8 cellular contexts compared by ENCODE assay signal in genomic region chr1:39738622-39739366, GRCh38. TPM values are rescaled to one million over a fixed set of nuclear protein-coding genes. Genes with fewer than 3 reads are reported as not detected.
A peak's percentile ranks its signal among the peaks of the same experiment; 100 is the strongest.
DNase-seq lines count a peak whose midpoint lies in the region; ATAC-seq and TF ChIP-seq lines count a peak whose summit lies in the region.

TSS of gene PPIE (plus strand) at chr1:39738882. CDS start at chr1:39738901, 19 bp downstream.

- H3K9me3 ChIP-seq in hepatocyte (ENCODE audit: low read depth) (no peaks in the 10 kb centered on the region), aorta (ENCODE audit: control insufficient read depth, low read length) (no peaks in the 10 kb centered on the region)

- in situ Hi-C loops in astrocyte of the cerebellum (cut with HindIII; ENCODE audit: low sequenced_read_pairs), result loop anchor here (5.0 to 10.0 kb wide), 4 partner anchors 46 to 314 kb away; partner anchors contain the start of genes HEYL and HPCAL4

- H3K4me3 ChIP-seq in astrocyte of the cerebellum (ENCODE audit: low read depth, low read length) (peak within 1 kb of the TSS; percentile 90), hepatocyte (peak within 1 kb of the TSS; percentile 56), aorta (ENCODE audit: low read length in 2 of 2) (peak within 1 kb of the TSS; percentile 13 to 78)

- peak within 1 kb of the TSS; percentile 81 for H3K4me2 ChIP-seq in hepatocyte

- intact Hi-C loops in aorta (cut with DNase I), result no loop called here

- peaks cover 16% of the 10 kb centered on the region for H3K79me2 ChIP-seq in hepatocyte

- no peaks in the 10 kb centered on the region for H3K36me3 ChIP-seq in hepatocyte (replicated peaks; ENCODE audit: insufficient read depth, low read depth)
- H3K36me3 ChIP-seq in aorta (ENCODE audit: control insufficient read depth in 1 of 2, insufficient read depth in 2 of 2, low read length in 1 of 2), result peaks cover 3 to 8% of the 10 kb centered on the region in 2 donors

- DNase-seq in NCI-H2081 treated with DMSO at 0.1 percent for 48 hours (lab: John Stamatoyannopoulos, UW) (peak; percentile 68), T1000 (lab: John Stamatoyannopoulos, UW) (peak; percentile 67), astrocyte of the cerebellum (ENCODE audit: low read depth) (peak; percentile 71), hepatocyte (ENCODE audit: low spot score) (peak; percentile 96), renal cortical epithelial cell (ENCODE audit: low read depth) (peak; percentile 74), aorta (peak; percentile 97 to 98)

- 2% methylated on average over 49 of the region's 52 CpGs for WGBS in hepatocyte (ENCODE audit: low lambda C conversion rate, missing lambda C conversion rate)
- 0 to 1% methylated on average over 52 of the region's 52 CpGs for WGBS in aorta, 2 donors

- TF ChIP-seq POLR2A in GM10847 (IDR thresholded peaks at IDR 0.05; ENCODE audit: extremely low read depth, insufficient read length), result peak; percentile 81

- H3K4me1 ChIP-seq in hepatocyte (ENCODE audit: insufficient read depth) (peaks cover 10% of the 10 kb centered on the region), aorta (ENCODE audit: control insufficient read depth in 1 of 2, insufficient read depth in 2 of 2, low read length in 2 of 2) (no peaks in the 10 kb centered on the region)

- peak within 1 kb of the TSS; percentile 81 for H2AFZ ChIP-seq in hepatocyte

- no peaks in the 10 kb centered on the region for H3K9me2 ChIP-seq in hepatocyte (replicated peaks; ENCODE audit: insufficient read depth)

- H3K27ac ChIP-seq in hepatocyte (peak within 1 kb of the TSS; percentile 67), aorta (ENCODE audit: low read depth in 1 of 2, low read length in 2 of 2) (no peak within 1 kb of the TSS)

- H4K20me1 ChIP-seq in hepatocyte (ENCODE audit: insufficient read depth, poor library complexity, severe bottlenecking), result no peaks in the 10 kb centered on the region

- peak; percentile 82 for ATAC-seq in HG02938 (IDR thresholded peaks at IDR 0.05; ENCODE audit: unreplicated experiment)
- ATAC-seq in aorta (ENCODE audit: low FRiP score), result peak; percentile 97

- TF ChIP-seq CTCF in astrocyte of the cerebellum (IDR thresholded peaks at IDR 0.05; ENCODE audit: low read depth, low read length, missing control alignments) (no peak), hepatocyte (IDR thresholded peaks at IDR 0.05; ENCODE audit: poor library complexity) (no peak)

- H3K27me3 ChIP-seq in hepatocyte, result peaks cover 9% of the 10 kb centered on the region
- H3K27me3 ChIP-seq in aorta (ENCODE audit: control insufficient read depth in 1 of 2, insufficient read depth in 2 of 2, low read length in 1 of 2), result no peaks in the 10 kb centered on the region

RNA-seq across cellular contexts. Expression of gene PPIE, which starts in this region (rescaled TPM):
- 35.5 and 42.6 TPM in 2 replicates for total RNA-seq in hepatocyte
- 61.2 and 77.3 TPM in 2 replicates for polyA plus RNA-seq in hepatocyte
- 35.1 and 39.9 TPM in 2 replicates for total RNA-seq in renal cortical epithelial cell
- 10 to 100 TPM; 34.4 to 38.5 TPM for total RNA-seq in aorta
- 10 to 100 TPM; 46.8 to 60.2 TPM for polyA plus RNA-seq in aorta
